In the genomic region with DNA sequence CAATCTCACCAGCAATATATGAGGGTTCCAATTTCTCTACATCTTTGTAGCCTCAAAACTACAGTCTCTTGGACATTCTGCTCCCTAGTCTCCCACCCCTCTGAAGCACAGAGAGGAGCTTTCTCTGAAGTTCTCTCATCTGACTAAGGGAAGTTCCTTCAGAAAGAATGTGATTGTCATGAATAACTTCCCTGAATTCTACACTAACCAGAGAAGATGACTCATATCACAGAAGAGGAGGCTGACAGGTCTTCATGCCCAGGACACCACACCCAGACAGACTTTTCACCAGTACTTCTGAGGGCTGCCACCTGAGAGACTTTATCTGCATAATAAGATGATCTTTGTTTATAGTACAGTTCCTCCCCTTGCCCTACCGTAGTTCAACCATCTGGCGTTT, we compare ENCODE assay signal across 15 cellular contexts. TPM values are rescaled to one million over a fixed set of nuclear protein-coding genes. Genes with fewer than 3 reads are reported as not detected.
A peak's percentile ranks its signal among the peaks of the same experiment; 100 is the strongest.
DNase-seq lines count a peak whose midpoint lies in the region; ATAC-seq, FAIRE-seq and TF ChIP-seq lines count a peak whose summit lies in the region.
"Had no signal": no experiment of that assay in that cellular context is flagged by ENCODE, and none has a peak within 500 bp of the region (broad histone marks: within the 10 kb centered on the region; RNA-seq: fewer than 3 reads in every experiment).

No MANE protein-coding gene starts in this region.

- H3K27ac ChIP-seq in astrocyte (ENCODE audit: low read depth, low read length), result no peak overlapping the region
- H3K27ac ChIP-seq: Peyer's patch had no signal

- H2AFZ ChIP-seq in astrocyte (ENCODE audit: low read depth, low read length), result no peak overlapping the region

- H4K20me1 ChIP-seq in astrocyte (ENCODE audit: insufficient read depth, low read length), result no peaks in the 10 kb centered on the region

- DNase-seq in NB4 (ENCODE audit: low read depth) (peak; percentile 16), astrocyte (ENCODE audit: low read depth) (peak; percentile 68), myocyte (ENCODE audit: low read depth) (peak; percentile 54), left colon (no peak), NCI-H2196 (lab: John Stamatoyannopoulos, UW; ENCODE audit: unreplicated experiment) (no peak)
- DNase-seq in activated T-cell treated with anti-CD3 and anti-CD28 coated beads, Interleukin-2, amount 50 U/mL, for 4 hours, result no peak
- DNase-seq: activated CD4-positive, alpha-beta T cell treated with anti-CD3 and anti-CD28 coated beads, Interleukin-2, amount 50 U/mL, for 1 hour; DMS79; Karpas-422; left cardiac atrium; Peyer's patch had no signal

- no peaks in the 10 kb centered on the region for H3K27me3 Mint-ChIP-seq in astrocyte (ENCODE audit: low read depth, unreplicated experiment)
- H3K27me3 Mint-ChIP-seq in activated T-cell treated with anti-CD3 and anti-CD28 coated beads, Interleukin-2, amount 50 U/mL, for 4 hours (ENCODE audit: low read depth), result no peaks in the 10 kb centered on the region
- H3K27me3 Mint-ChIP-seq: progenitor cell of endocrine pancreas had no signal

- H3K4me3 Mint-ChIP-seq in astrocyte (ENCODE audit: unreplicated experiment), result no peak overlapping the region
- no peak overlapping the region for H3K4me3 Mint-ChIP-seq in activated T-cell treated with anti-CD3 and anti-CD28 coated beads, Interleukin-2, amount 50 U/mL, for 4 hours

- intact Hi-C loops in left colon (cut with DNase I, micrococcal nuclease), result no loop called here

- H3K36me3 ChIP-seq in astrocyte (ENCODE audit: insufficient read depth, low read length), result no peaks in the 10 kb centered on the region
- H3K36me3 ChIP-seq: Peyer's patch had no signal

- H3K27me3 ChIP-seq in astrocyte (ENCODE audit: insufficient read depth, low read length), result no peaks in the 10 kb centered on the region
- H3K27me3 ChIP-seq: Peyer's patch had no signal

- peaks cover 7% of the 10 kb centered on the region for H3K4me1 ChIP-seq in astrocyte (ENCODE audit: insufficient read depth, low read length)
- H3K4me1 ChIP-seq: Peyer's patch had no signal

- peak overlapping the region; percentile 92 for H3K27ac Mint-ChIP-seq in astrocyte (ENCODE audit: unreplicated experiment)
- H3K27ac Mint-ChIP-seq: activated naive CD4-positive, alpha-beta T cell treated with anti-CD3 and anti-CD28 coated beads, Interleukin-2, amount 50 U/mL, for 72 hours; progenitor cell of endocrine pancreas had no signal

- H3K4me3 ChIP-seq in NB4 (ENCODE audit: low read depth, low read length) (no peak overlapping the region), astrocyte (ENCODE audit: insufficient read depth, low read depth, low read length) (no peak overlapping the region)
- H3K4me3 ChIP-seq: Peyer's patch had no signal

- H3K79me2 ChIP-seq in astrocyte (ENCODE audit: insufficient read depth, low read length), result peaks cover 4% of the 10 kb centered on the region

- H3K9ac ChIP-seq in astrocyte (ENCODE audit: low read length), result no peak overlapping the region

- FAIRE-seq in astrocyte (lab: Jason Lieb, UNC), result peak; percentile 66

- peaks cover 5% of the 10 kb centered on the region for H3K9me3 ChIP-seq in astrocyte (ENCODE audit: insufficient read depth, low read depth, low read length)
- H3K9me3 ChIP-seq: Peyer's patch had no signal

- TF ChIP-seq POLR2A in NB4 (IDR thresholded peaks at IDR 0.05; ENCODE audit: extremely low read depth, insufficient read length), result no peak

- H3K36me3 Mint-ChIP-seq in astrocyte (ENCODE audit: low read depth, unreplicated experiment), result peaks cover 16% of the 10 kb centered on the region
- peaks cover 19% of the 10 kb centered on the region for H3K36me3 Mint-ChIP-seq in activated T-cell treated with anti-CD3 and anti-CD28 coated beads, Interleukin-2, amount 50 U/mL, for 4 hours (ENCODE audit: insufficient read depth)

- no peak overlapping the region for H3K4me2 ChIP-seq in astrocyte (ENCODE audit: low read length)

- TF ChIP-seq CTCF in NB4 (IDR thresholded peaks at IDR 0.05; ENCODE audit: low read depth, low read length) (no peak), astrocyte (IDR thresholded peaks at IDR 0.05; ENCODE audit: insufficient read depth, low read depth, low read length) (no peak)

- ATAC-seq in GM18870 (IDR thresholded peaks at IDR 0.05; ENCODE audit: unreplicated experiment) (peak; percentile 70), HG02678 (IDR thresholded peaks at IDR 0.05; ENCODE audit: unreplicated experiment) (no peak), left colon (no peak)
- no peak for ATAC-seq in activated T-cell treated with anti-CD3 and anti-CD28 coated beads, Interleukin-2, amount 50 U/mL, for 4 hours
- ATAC-seq: activated naive CD4-positive, alpha-beta T cell treated with anti-CD3 and anti-CD28 coated beads, Interleukin-2, amount 50 U/mL, for 72 hours had no signal

- H3K9me3 Mint-ChIP-seq in astrocyte (ENCODE audit: unreplicated experiment), result peaks cover 15% of the 10 kb centered on the region
- peaks cover 23% of the 10 kb centered on the region for H3K9me3 Mint-ChIP-seq in activated T-cell treated with anti-CD3 and anti-CD28 coated beads, Interleukin-2, amount 50 U/mL, for 4 hours

- peaks cover 6% of the 10 kb centered on the region for H3K4me1 Mint-ChIP-seq in astrocyte (ENCODE audit: low read depth, unreplicated experiment)
- H3K4me1 Mint-ChIP-seq in activated T-cell treated with anti-CD3 and anti-CD28 coated beads, Interleukin-2, amount 50 U/mL, for 4 hours (ENCODE audit: low read depth), result peaks cover 1% of the 10 kb centered on the region

RNA-seq across cellular contexts. Expression of a gene that starts 52.8 kb away (rescaled TPM):
- total RNA-seq in astrocyte (18.3 and 19.1 TPM in 2 replicates), myocyte (13.0 and 18.3 TPM in 2 replicates), left colon (1 to 10 TPM; 3.5 to 5.4 TPM)
- polyA plus RNA-seq in myocyte (2012), result 7.6 TPM
- 10 to 100 TPM in 1 of 3 donors, 1 to 10 TPM in 2; 8.3 to 16.8 (median 8.9) TPM for total RNA-seq in activated T-cell treated with anti-CD3 and anti-CD28 coated beads, Interleukin-2, amount 50 U/mL, for 4 hours

Comparison
In these comparisons a context has a peak if more than half of its experiments do, and no peak if none do; other contexts are left out.
1. DNase-seq: peak in NB4 (single experiment), astrocyte (single experiment) and myocyte (single experiment); none in activated T-cell treated with anti-CD3 and anti-CD28 coated beads, Interleukin-2, amount 50 U/mL, for 4 hours (single experiment), left colon (0 of 2) and NCI-H2196 (single experiment).